In genomic region chr14:68482018-68482417, GRCh38 we compare ENCODE assay signal across 24 cellular contexts.
DNase-seq lines count a peak whose midpoint lies in the region; ATAC-seq, FAIRE-seq and TF ChIP-seq lines count a peak whose summit lies in the region.
"Had no signal": no experiment of that assay in that cellular context is flagged by ENCODE, and none has a peak within 500 bp of the region (broad histone marks: within the 10 kb centered on the region; RNA-seq: fewer than 3 reads in every experiment).

No MANE protein-coding gene starts in this region.

- no peak for TF ChIP-seq EP300 in A549 (IDR thresholded peaks at IDR 0.05)

- intact Hi-C loops in CD4-positive, alpha-beta T cell (cut with DNase I, micrococcal nuclease): no loop called here

- WGBS in A549 (ENCODE audit: missing lambda C conversion rate): 94% methylated on average over 2 of the region's 2 CpGs
- WGBS in trophoblast cell (ENCODE audit: extremely low coverage, insufficient coverage, insufficient read length): no CpG with 5 or more reads among the region's 2 CpGs

- H3K4ac ChIP-seq in trophoblast cell (ENCODE audit: low read depth, low read length): no peak overlapping the region

- no peaks in the 10 kb centered on the region for H3K36me3 ChIP-seq in trophoblast cell (ENCODE audit: control insufficient read depth in 1 of 2, insufficient read depth in 2 of 2, low read length in 2 of 2)

- H3K4me3 Mint-ChIP-seq in CD4-positive, alpha-beta T cell: no peak overlapping the region
- H3K4me3 Mint-ChIP-seq in activated T-helper 17 cell treated with anti-CD3 and anti-CD28 coated beads, Interleukin-2, amount 50 U/mL, for 72 hours: peak overlapping the region; percentile 19

- no peak overlapping the region for H4K91ac ChIP-seq in trophoblast cell (ENCODE audit: low read depth, low read length)

- H3K9ac ChIP-seq in trophoblast cell (ENCODE audit: low read length): no peak overlapping the region
- H3K9ac ChIP-seq: KMS-11 had no signal

- peaks cover 50% of the 10 kb centered on the region for H3K79me1 ChIP-seq in trophoblast cell (ENCODE audit: low read length)

- peak overlapping the region; percentile 94 for H3K27ac Mint-ChIP-seq in CD4-positive, alpha-beta T cell
- no peak overlapping the region for H3K27ac Mint-ChIP-seq in activated T-helper 17 cell treated with anti-CD3 and anti-CD28 coated beads, Interleukin-2, amount 50 U/mL, for 72 hours

- peaks cover 6% of the 10 kb centered on the region for H3K79me2 ChIP-seq in trophoblast cell (ENCODE audit: control insufficient read depth, insufficient read depth, low read length, poor library complexity)

- no peak for TF ChIP-seq CTCF in A549 (IDR thresholded peaks at IDR 0.05)
- TF ChIP-seq CTCF in CD4-positive, alpha-beta T cell (IDR thresholded peaks at IDR 0.05): no peak

- H2BK120ac ChIP-seq in trophoblast cell (ENCODE audit: insufficient read depth, low read length, poor library complexity): no peak overlapping the region

- no peak overlapping the region for H3K14ac ChIP-seq in trophoblast cell (ENCODE audit: low read length)

- no peak for TF ChIP-seq POLR2A in A549 (IDR thresholded peaks at IDR 0.05; ENCODE audit: low read length)

- no peak overlapping the region for H4K12ac ChIP-seq in trophoblast cell (ENCODE audit: low read depth, low read length)

- peak overlapping the region; percentile 75 for H2BK12ac ChIP-seq in trophoblast cell (ENCODE audit: low read length)

- no peak for FAIRE-seq in A549 (lab: Jason Lieb, UNC)
- FAIRE-seq: G401.6, GM12892, GM18507, H1 had no signal

- peaks cover 62% of the 10 kb centered on the region for H3K4me1 Mint-ChIP-seq in CD4-positive, alpha-beta T cell (ENCODE audit: low read depth)
- H3K4me1 Mint-ChIP-seq in activated T-helper 17 cell treated with anti-CD3 and anti-CD28 coated beads, Interleukin-2, amount 50 U/mL, for 72 hours: peaks cover 40% of the 10 kb centered on the region

- H3K9me3 Mint-ChIP-seq in CD4-positive, alpha-beta T cell: no peaks in the 10 kb centered on the region
- H3K9me3 Mint-ChIP-seq in activated T-helper 17 cell treated with anti-CD3 and anti-CD28 coated beads, Interleukin-2, amount 50 U/mL, for 72 hours: no peaks in the 10 kb centered on the region
- H3K9me3 Mint-ChIP-seq: CD8-positive, alpha-beta memory T cell had no signal

- POLR2A ChIA-PET in A549 (lab: Yijun Ruan, JAX): no interaction called here
- POLR2A ChIA-PET in CD4-positive, alpha-beta T cell (lab: Charles Lee): no interaction called here

- H3K27me3 ChIP-seq in CD4-positive, alpha-beta T cell (ENCODE audit: control insufficient read depth, insufficient read depth, low read length): no peaks in the 10 kb centered on the region
- H3K27me3 ChIP-seq in trophoblast cell (ENCODE audit: insufficient read depth, low read length): no peaks in the 10 kb centered on the region

- no peak overlapping the region for H4K8ac ChIP-seq in trophoblast cell (ENCODE audit: low read depth, low read length)

- CTCF ChIA-PET in A549 (lab: Yijun Ruan, JAX): interaction anchor here (0.6 kb wide), 1 partner anchor 51 kb away, joined by 3 read pairs; no protein-coding TSS in a partner anchor
- CTCF ChIA-PET in CD4-positive, alpha-beta T cell (lab: Charles Lee): no interaction called here

- H3K18ac ChIP-seq in trophoblast cell (ENCODE audit: low read length): no peak overlapping the region

- H3K4me2 ChIP-seq in A549: no peak overlapping the region
- no peak overlapping the region for H3K4me2 ChIP-seq in trophoblast cell (ENCODE audit: low read length)
- H3K4me2 ChIP-seq: KMS-11 had no signal

- H3K4me3 ChIP-seq in A549 (no peak overlapping the region), trophoblast cell (ENCODE audit: low read depth, low read length) (no peak overlapping the region)

- H3K36me3 Mint-ChIP-seq in CD4-positive, alpha-beta T cell (ENCODE audit: low read depth): no peaks in the 10 kb centered on the region
- H3K36me3 Mint-ChIP-seq in activated T-helper 17 cell treated with anti-CD3 and anti-CD28 coated beads, Interleukin-2, amount 50 U/mL, for 72 hours (ENCODE audit: low read depth): no peaks in the 10 kb centered on the region

- ATAC-seq in A549 (no peak), GM19463 (IDR thresholded peaks at IDR 0.05; ENCODE audit: unreplicated experiment) (no peak)
- no peak for ATAC-seq in CD4-positive, alpha-beta T cell (ENCODE audit: poor library complexity)
- no peak for ATAC-seq in activated T-helper 17 cell treated with anti-CD3 and anti-CD28 coated beads, Interleukin-2, amount 50 U/mL, for 72 hours (replicated peaks)

- H2AFZ ChIP-seq in trophoblast cell (ENCODE audit: insufficient read depth, low read length, poor library complexity): no peak overlapping the region

- H3K23ac ChIP-seq in trophoblast cell (ENCODE audit: low read length): no peak overlapping the region

- H2AK5ac ChIP-seq in trophoblast cell (ENCODE audit: low read length): peak overlapping the region; percentile 73

- H3K27me3 Mint-ChIP-seq in CD4-positive, alpha-beta T cell: no peaks in the 10 kb centered on the region
- H3K27me3 Mint-ChIP-seq in activated T-helper 17 cell treated with anti-CD3 and anti-CD28 coated beads, Interleukin-2, amount 50 U/mL, for 72 hours: no peaks in the 10 kb centered on the region
- H3K27me3 Mint-ChIP-seq: CD8-positive, alpha-beta memory T cell had no signal

- H3K27ac ChIP-seq in A549: peak overlapping the region; percentile 29 to 32; a peak in 3 of 6 replicates
- no peak overlapping the region for H3K27ac ChIP-seq in CD4-positive, alpha-beta T cell (ENCODE audit: low read depth, low read length)
- H3K27ac ChIP-seq in trophoblast cell (ENCODE audit: low read depth, low read length): no peak overlapping the region
- H3K27ac ChIP-seq: HL-60, KMS-11, RWPE1 had no signal

- peak overlapping the region; percentile 6 for H2BK5ac ChIP-seq in trophoblast cell (ENCODE audit: low read depth, low read length, poor library complexity)

- no peak for TF ChIP-seq RAD21 in A549 (conservative IDR thresholded peaks at IDR 0.05 in 1 of 2, IDR thresholded peaks at IDR 0.05 in 1 of 2)

- DNase-seq in A549 (ENCODE audit: low read depth in 1 of 2, low spot score in 1 of 2) (no peak), trophoblast cell (no peak), mucosa of gallbladder (ENCODE audit: low spot score) (no peak), hypothalamus (lab: John Stamatoyannopoulos, UW) (no peak)
- no peak for DNase-seq in CD4-positive, alpha-beta T cell
- DNase-seq: CD8-positive, alpha-beta memory T cell; NCI-H1105; NCI-H146; NCI-H2029; NCI-H2171; NCI-H345; NCI-H524; NCI-H774; NK-92 treated with Interleukin-12 subunit alpha and Interleukin-12 subunit beta, amount 100 ng/mL, for 24 hours; SIG-M5 had no signal

- H3K4me1 ChIP-seq in A549: peaks cover 29% of the 10 kb centered on the region
- peaks cover 39 to 49% of the 10 kb centered on the region in 2 experiments for H3K4me1 ChIP-seq in trophoblast cell (ENCODE audit: control insufficient read depth in 1 of 2, insufficient read depth in 2 of 2, low read length in 2 of 2)

- H3K9me3 ChIP-seq in A549 (no peaks in the 10 kb centered on the region), trophoblast cell (ENCODE audit: insufficient read depth, low read depth, low read length) (no peaks in the 10 kb centered on the region)
- no peaks in the 10 kb centered on the region for H3K9me3 ChIP-seq in CD4-positive, alpha-beta T cell (ENCODE audit: control insufficient read depth, low read length)

TF ChIP-seq in A549, 52 proteins besides CTCF, POLR2A, EP300 and RAD21:
- TF ChIP-seq JUNB (IDR thresholded peaks at IDR 0.05) (no peak), HOXB5 (CRISPR knock-in tag; IDR thresholded peaks at IDR 0.05) (no peak), PHF8 (IDR thresholded peaks at IDR 0.05; ENCODE audit: borderline replicate concordance, low read depth) (no peak), CHD2 (IDR thresholded peaks at IDR 0.05; ENCODE audit: low read length, partially characterized antibody) (no peak), HOXB13 (CRISPR knock-in tag; IDR thresholded peaks at IDR 0.05; ENCODE audit: low read depth) (no peak)

Comparison
In these comparisons a context has a peak if more than half of its experiments do, and no peak if none do; other contexts are left out.
1. H3K27ac ChIP-seq: peak in A549 (2 of 2); none in CD4-positive, alpha-beta T cell (single experiment) and trophoblast cell (single experiment).